8 cellular contexts compared by ENCODE assay signal in the genomic region with DNA sequence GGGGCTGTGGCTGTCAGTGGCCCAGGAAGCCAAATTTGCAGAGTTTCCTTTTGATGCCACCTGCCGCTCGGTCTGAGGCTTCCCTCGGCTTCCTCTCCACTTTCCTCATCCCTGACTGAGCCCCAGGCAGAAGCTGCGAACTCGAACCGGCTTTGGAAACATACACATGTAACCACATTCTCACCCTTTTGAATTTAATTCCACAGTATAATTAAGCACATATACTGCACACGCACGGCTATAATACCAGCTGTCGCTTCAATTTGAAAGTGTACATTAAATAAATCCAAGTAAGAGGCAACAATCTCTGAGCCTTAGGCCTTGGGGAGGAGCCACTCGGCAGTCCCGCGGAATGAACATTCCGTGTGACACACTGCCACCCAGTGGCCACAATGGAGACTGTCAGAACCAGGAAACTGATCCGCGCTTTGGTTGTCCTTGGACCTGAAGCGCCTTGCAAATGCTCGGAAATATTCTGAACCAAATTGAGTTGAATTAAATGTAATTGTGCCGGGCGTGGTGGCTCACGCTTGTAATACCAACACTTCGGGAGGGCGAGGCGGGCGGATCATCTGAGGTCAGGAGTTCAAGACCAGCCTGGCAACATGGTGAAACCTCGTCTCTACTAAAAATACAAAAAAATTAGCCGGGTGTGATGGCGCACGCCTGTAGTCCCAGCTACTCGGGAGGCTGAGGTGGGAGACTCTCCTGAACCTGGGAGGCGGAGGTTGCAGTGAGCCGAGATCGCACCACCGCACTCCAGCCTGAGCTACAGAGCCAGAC.
DNase-seq lines count a peak whose midpoint lies in the region; ATAC-seq, FAIRE-seq and TF ChIP-seq lines count a peak whose summit lies in the region.

No MANE protein-coding gene starts in this region.

- DNase-seq in AG04449 (ENCODE audit: low read depth, low spot score) = no peak
- peak; percentile 90 for DNase-seq in NCI-H2107 treated with DMSO at 0.1 percent for 48 hours (lab: John Stamatoyannopoulos, UW; ENCODE audit: unreplicated experiment)
- DNase-seq in bronchial epithelial cell (ENCODE audit: low read depth) = peak; percentile 69
- peak; percentile 75 for DNase-seq in iris pigment epithelial cell (ENCODE audit: low read depth)
- peak; percentile 67 to 82 (median 78) for DNase-seq in stimulated activated CD4-positive, alpha-beta T cell treated with anti-CD3 and anti-CD28 coated beads, Interleukin-12 subunit alpha, Interleukin-12 subunit beta, amount 100 ng/mL, for 48 hours (ENCODE audit: low read depth in 2 of 3, low spot score in 1 of 3)

- peak; percentile 74 for ATAC-seq in GM18861 (IDR thresholded peaks at IDR 0.05; ENCODE audit: unreplicated experiment)
- peak; percentile 85 for ATAC-seq in HG03097 (IDR thresholded peaks at IDR 0.05; ENCODE audit: low FRiP score, unreplicated experiment)

- CTCF ChIA-PET in AG04449 (lab: Yijun Ruan, JAX) = interaction anchor here (0.6 to 3.2 kb wide), 16 partner anchors 9 to 1825 kb away, joined by 3 to 13 read pairs (median 5); no protein-coding TSS in a partner anchor

- no peaks in the 10 kb centered on the region for H3K27me3 ChIP-seq in bronchial epithelial cell (ENCODE audit: control insufficient read depth, insufficient read depth, low read length)

- peak overlapping the region; percentile 42 for H3K4me3 ChIP-seq in AG04449 (ENCODE audit: low read depth, low read length)
- H3K4me3 ChIP-seq in WI38 (ENCODE audit: low read depth, low read length) = peak overlapping the region; percentile 53
- H3K4me3 ChIP-seq in bronchial epithelial cell (ENCODE audit: low read depth, low read length) = peak overlapping the region; percentile 20

- H3K36me3 ChIP-seq in bronchial epithelial cell (ENCODE audit: control insufficient read depth, insufficient read depth, low read length) = no peaks in the 10 kb centered on the region

- peak; percentile 88 for TF ChIP-seq CTCF in AG04449 (IDR thresholded peaks at IDR 0.05; ENCODE audit: insufficient read depth, low read length, missing control alignments)
- TF ChIP-seq CTCF in WI38 (IDR thresholded peaks at IDR 0.05; ENCODE audit: low read depth, low read length) = peak; percentile 79
- TF ChIP-seq CTCF in bronchial epithelial cell (IDR thresholded peaks at IDR 0.05; ENCODE audit: insufficient read depth, low read length, severe bottlenecking) = peak; percentile 89

- POLR2A ChIA-PET in AG04449 (lab: Yijun Ruan, JAX) = no interaction called here

- no peak for FAIRE-seq in bronchial epithelial cell (lab: Jason Lieb, UNC)
